Comparison of ENCODE assay signal across 8 cellular contexts in genomic region chr12:105083551-105084105, GRCh38. TPM values are rescaled to one million over a fixed set of nuclear protein-coding genes. Genes with fewer than 3 reads are reported as not detected.
DNase-seq lines count a peak whose midpoint lies in the region; ATAC-seq and TF ChIP-seq lines count a peak whose summit lies in the region.

No MANE protein-coding gene starts in this region.

- intact Hi-C loops in right lobe of liver (cut with DNase I), result no loop called here

- H3K4me1 ChIP-seq in RWPE2 (ENCODE audit: insufficient read depth, poor library complexity, severe bottlenecking), result no peaks in the 10 kb centered on the region
- H3K4me1 ChIP-seq in right lobe of liver, result peaks cover 0 to 9% (median 0%) of the 10 kb centered on the region in 4 donors
- peaks cover 5% of the 10 kb centered on the region; the same call in 1 of the 2 replicates for H3K4me1 ChIP-seq in HAP-1

- in situ Hi-C loops in HAP-1 (cut with MboI; ENCODE audit: low sequenced_read_pairs), result no loop called here

- H3K9me3 ChIP-seq in RWPE2 (ENCODE audit: severe bottlenecking), result no peaks in the 10 kb centered on the region
- H3K9me3 ChIP-seq in right lobe of liver, result no peaks in the 10 kb centered on the region
- no peaks in the 10 kb centered on the region for H3K9me3 ChIP-seq in HAP-1

- no peaks in the 10 kb centered on the region for H3K36me3 ChIP-seq in RWPE2 (ENCODE audit: low read depth)
- no peaks in the 10 kb centered on the region for H3K36me3 ChIP-seq in right lobe of liver
- H3K36me3 ChIP-seq in HAP-1 (replicated peaks), result no peaks in the 10 kb centered on the region

- DNase-seq in DMS114 treated with DMSO at 0.1 percent for 48 hours (lab: John Stamatoyannopoulos, UW; ENCODE audit: unreplicated experiment) (peak; percentile 50), HFF-Myc (ENCODE audit: extremely low read depth, low read depth) (no peak), RWPE2 (ENCODE audit: low spot score) (no peak), dermis blood vessel endothelial cell (peak; percentile 19), right lobe of liver (peak in 1 of 3 donors; percentile 24), stromal cell of bone marrow (ENCODE audit: low read depth) (peak; percentile 57), NCI-H1436 treated with DMSO at 0.1 percent for 48 hours (lab: John Stamatoyannopoulos, UW) (no peak), HAP-1 (ENCODE audit: low spot score in 2 of 2) (no peak)

- ATAC-seq in RWPE2 (ENCODE audit: low read depth), result 0 out of 3 replicates have a peak, but pooled peaks have one; percentile 9
- ATAC-seq in right lobe of liver, result peak; percentile 12 to 33 (median 28)

- no peak for TF ChIP-seq CTCF in HFF-Myc (IDR thresholded peaks at IDR 0.05; ENCODE audit: low read depth, low read length, missing control alignments)
- TF ChIP-seq CTCF in RWPE2 (IDR thresholded peaks at IDR 0.05; ENCODE audit: poor library complexity, severe bottlenecking), result no peak
- TF ChIP-seq CTCF in right lobe of liver (IDR thresholded peaks at IDR 0.05), result no peak

- H3K27ac ChIP-seq in RWPE2 (ENCODE audit: poor library complexity, severe bottlenecking) (no peak overlapping the region), right lobe of liver (no peak overlapping the region)

- H3K27me3 ChIP-seq in RWPE2 (ENCODE audit: insufficient read depth, poor library complexity, severe bottlenecking) (no peaks in the 10 kb centered on the region), right lobe of liver (no peaks in the 10 kb centered on the region), HAP-1 (ENCODE audit: low read depth) (no peaks in the 10 kb centered on the region)

- no peak for TF ChIP-seq POLR2A in right lobe of liver (IDR thresholded peaks at IDR 0.05)

- 28% methylated on average over 11 of the region's 18 CpGs for WGBS in right lobe of liver (ENCODE audit: insufficient coverage, low coverage, low lambda C conversion rate, missing lambda C conversion rate)

- H3K4me3 ChIP-seq in HFF-Myc (replicated peaks; ENCODE audit: low read depth, low read length) (peak overlapping the region; percentile 86), RWPE2 (ENCODE audit: severe bottlenecking) (peak overlapping the region; percentile 36), right lobe of liver (peak overlapping the region; percentile 25 to 50 (median 38)), HAP-1 (no peak overlapping the region)

RNA-seq across cellular contexts. Expression of gene ALDH1L2, which starts 0.6 kb away (rescaled TPM):
- 0.65 and 1.2 TPM in 2 replicates for total RNA-seq in dermis blood vessel endothelial cell
- under 1 TPM; 0.15 to 0.90 (median 0.28) TPM for total RNA-seq in right lobe of liver

RNA-seq across cellular contexts. Expression of gene WASHC4, which starts 23.9 kb away (rescaled TPM):
- total RNA-seq in dermis blood vessel endothelial cell (151 and 161 TPM in 2 replicates), right lobe of liver (10 to 100 TPM; 24.4 to 51.4 (median 36.2) TPM)

Comparison
In these comparisons a context has a peak if more than half of its experiments do, and no peak if none do; other contexts are left out.
1. DNase-seq: peak in DMS114 treated with DMSO at 0.1 percent for 48 hours (single experiment), dermis blood vessel endothelial cell (single experiment) and stromal cell of bone marrow (single experiment); none in HFF-Myc (single experiment), RWPE2 (single experiment), NCI-H1436 treated with DMSO at 0.1 percent for 48 hours (single experiment) and HAP-1 (0 of 2).